In genomic region chrX:51047950-51048349, GRCh38 we compare ENCODE assay signal across 20 cellular contexts.
A peak's percentile ranks its signal among the peaks of the same experiment; 100 is the strongest.
DNase-seq lines count a peak whose midpoint lies in the region; ATAC-seq and TF ChIP-seq lines count a peak whose summit lies in the region.
"Had no signal": no experiment of that assay in that cellular context is flagged by ENCODE, and none has a peak within 500 bp of the region (broad histone marks: within the 10 kb centered on the region; RNA-seq: fewer than 3 reads in every experiment).

No MANE protein-coding gene starts in this region.

- H3K9ac ChIP-seq in mammary epithelial cell (ENCODE audit: insufficient read depth, low read length) (no peak overlapping the region), OCI-LY3 (ENCODE audit: low read length) (no peak overlapping the region)

- H3K4me2 ChIP-seq in mammary epithelial cell (ENCODE audit: insufficient read depth, low read depth, low read length) (no peak overlapping the region), OCI-LY3 (ENCODE audit: low read length) (no peak overlapping the region)

- no peak overlapping the region for H2AFZ ChIP-seq in mammary epithelial cell (ENCODE audit: low read depth, low read length)
- no peak overlapping the region for H2AFZ ChIP-seq in OCI-LY3 (ENCODE audit: low read depth, low read length)

- H3K9me3 ChIP-seq in mammary epithelial cell (replicated peaks; ENCODE audit: insufficient read depth, low read length) (no peaks in the 10 kb centered on the region), breast epithelium (no peaks in the 10 kb centered on the region), OCI-LY3 (ENCODE audit: insufficient read depth, low read length) (no peaks in the 10 kb centered on the region), aorta (ENCODE audit: control insufficient read depth, low read length) (no peaks in the 10 kb centered on the region)
- H3K9me3 ChIP-seq: SJSA1 had no signal

- peaks cover 14% of the 10 kb centered on the region for H3K27me3 ChIP-seq in mammary epithelial cell (ENCODE audit: insufficient read depth, low read length)
- H3K27me3 ChIP-seq in breast epithelium, result peaks cover 0 to 40% of the 10 kb centered on the region in 2 donors
- no peaks in the 10 kb centered on the region for H3K27me3 ChIP-seq in OCI-LY3 (ENCODE audit: low read depth, low read length)
- no peaks in the 10 kb centered on the region for H3K27me3 ChIP-seq in aorta (ENCODE audit: control insufficient read depth in 1 of 2, insufficient read depth in 2 of 2, low read length in 1 of 2)
- H3K27me3 ChIP-seq: SJSA1 had no signal

- no peaks in the 10 kb centered on the region for H3K79me2 ChIP-seq in mammary epithelial cell (ENCODE audit: insufficient read depth, low read length)
- H3K79me2 ChIP-seq in OCI-LY3 (ENCODE audit: low read length), result no peaks in the 10 kb centered on the region

- dilution Hi-C loops in mammary epithelial cell (cut with HindIII; ENCODE audit: low sequenced_read_pairs), result no loop called here

- BruUV-seq in mammary epithelial cell (replicated peaks; lab: Mats Ljungman, UMichigan), result no TSS peak

- peak; percentile 19 for ATAC-seq in aorta (ENCODE audit: low FRiP score)
- ATAC-seq in esophagus mucosa, result no peak

- H3K27ac ChIP-seq in mammary epithelial cell (ENCODE audit: insufficient read depth, low read depth, low read length) (no peak overlapping the region), breast epithelium (no peak overlapping the region), OCI-LY3 (ENCODE audit: low read length) (no peak overlapping the region), aorta (ENCODE audit: low read depth in 1 of 2, low read length in 2 of 2) (no peak overlapping the region)
- H3K27ac ChIP-seq: 22Rv1, SJSA1 had no signal

- in situ Hi-C loops in mammary epithelial cell (cut with MboI; ENCODE audit: low sequenced_read_pairs in 2 of 2), result no loop called here

- CTCF ChIA-PET in mammary epithelial cell (lab: Charles Lee; ENCODE audit: low non-redundant PET), result no interaction called here

- TF ChIP-seq CTCF in mammary epithelial cell (conservative IDR thresholded peaks at IDR 0.05 in 1 of 2, IDR thresholded peaks at IDR 0.05 in 1 of 2; ENCODE audit: extremely low read depth in 1 of 2, insufficient read depth in 1 of 2, low read depth in 1 of 2, low read length in 2 of 2) (peak; percentile 5 to 49), breast epithelium (IDR thresholded peaks at IDR 0.05) (no peak), OCI-LY3 (IDR thresholded peaks at IDR 0.05; ENCODE audit: low read depth, low read length) (peak; percentile 42), epithelial cell of proximal tubule (conservative IDR thresholded peaks at IDR 0.05; ENCODE audit: low read depth, low read length) (peak; percentile 13)

- H3K4me3 ChIP-seq in mammary epithelial cell (replicated peaks in 1 of 3; ENCODE audit: insufficient read depth in 1 of 3, low read depth in 2 of 3, low read length in 3 of 3) (no peak overlapping the region), breast epithelium (no peak overlapping the region), OCI-LY3 (ENCODE audit: low read length) (no peak overlapping the region), epithelial cell of proximal tubule (ENCODE audit: low read depth, low read length) (no peak overlapping the region), aorta (ENCODE audit: low read length in 2 of 2) (no peak overlapping the region)
- H3K4me3 ChIP-seq: SJSA1 had no signal

- H3K4me1 ChIP-seq in mammary epithelial cell (ENCODE audit: insufficient read depth, low read length) (no peaks in the 10 kb centered on the region), breast epithelium (no peaks in the 10 kb centered on the region), OCI-LY3 (ENCODE audit: low read length) (no peaks in the 10 kb centered on the region), aorta (ENCODE audit: control insufficient read depth in 1 of 2, insufficient read depth in 2 of 2, low read length in 2 of 2) (no peaks in the 10 kb centered on the region)
- H3K4me1 ChIP-seq: SJSA1 had no signal

- H4K20me1 ChIP-seq in mammary epithelial cell (ENCODE audit: insufficient read depth, low read length), result no peaks in the 10 kb centered on the region
- H4K20me1 ChIP-seq in OCI-LY3 (ENCODE audit: insufficient read depth, low read length), result no peaks in the 10 kb centered on the region

- no peak for DNase-seq in mammary epithelial cell
- DNase-seq in breast epithelium (ENCODE audit: low spot score in 2 of 2), result no peak
- DNase-seq in epithelial cell of proximal tubule (ENCODE audit: low read depth), result no peak
- no peak for DNase-seq in aorta
- DNase-seq in H4 (ENCODE audit: low spot score), result no peak
- no peak for DNase-seq in foreskin melanocyte
- DNase-seq: CD8-positive, alpha-beta memory T cell; DMS 273 treated with DMSO at 0.1 percent for 48 hours; EL; HFFc6; NCI-H1048; NCI-H146; NCI-H2081 treated with DMSO at 0.1 percent for 48 hours; NCI-H2227 treated with DMSO at 0.1 percent for 48 hours; NCI-H526 treated with DMSO at 0.1 percent for 48 hours; OCI-M1 had no signal

- no peak for TF ChIP-seq POLR2A in breast epithelium (IDR thresholded peaks at IDR 0.05)

- intact Hi-C loops in mammary epithelial cell (cut with micrococcal nuclease), result no loop called here
- intact Hi-C loops in breast epithelium (cut with DNase I; ENCODE audit: low total_unique reads), result no loop called here
- intact Hi-C loops in aorta (cut with DNase I), result no loop called here

- H3K36me3 ChIP-seq in mammary epithelial cell (ENCODE audit: insufficient read depth, low read length), result no peaks in the 10 kb centered on the region
- no peaks in the 10 kb centered on the region for H3K36me3 ChIP-seq in breast epithelium
- no peaks in the 10 kb centered on the region for H3K36me3 ChIP-seq in OCI-LY3 (replicated peaks; ENCODE audit: low read depth, low read length)
- no peaks in the 10 kb centered on the region for H3K36me3 ChIP-seq in aorta (ENCODE audit: control insufficient read depth in 1 of 2, insufficient read depth in 2 of 2, low read length in 1 of 2)
- H3K36me3 ChIP-seq: SJSA1 had no signal

- WGBS in mammary epithelial cell (ENCODE audit: low coverage, missing lambda C conversion rate), result 86% methylated on average over 1 of the region's 2 CpGs
- 31 to 58% methylated on average over 2 of the region's 2 CpGs for WGBS in aorta, 2 donors

Comparison
In these comparisons a context has a peak if more than half of its experiments do, and no peak if none do; other contexts are left out.
1. CTCF ChIP-seq: peak in mammary epithelial cell (2 of 2), OCI-LY3 (single experiment) and epithelial cell of proximal tubule (single experiment); none in breast epithelium (0 of 3).